ENCODE assay signal across 22 cellular contexts in genomic region chr2:216949685-216950397, GRCh38.
DNase-seq lines count a peak whose midpoint lies in the region; ATAC-seq lines count a peak whose summit lies in the region.
"Had no signal": no experiment of that assay in that cellular context is flagged by ENCODE, and none has a peak within 500 bp of the region (broad histone marks: within the 10 kb centered on the region; RNA-seq: fewer than 3 reads in every experiment).

No MANE protein-coding gene starts in this region.

- H2BK5ac ChIP-seq in mesendoderm (ENCODE audit: low read length): no peak overlapping the region

- no peak overlapping the region for H4K5ac ChIP-seq in mesendoderm (ENCODE audit: low read length)

- H3K9ac ChIP-seq in mesendoderm (ENCODE audit: low read length): no peak overlapping the region

- no peaks in the 10 kb centered on the region for H3K4me1 ChIP-seq in mesendoderm (ENCODE audit: control insufficient read depth, low read depth, low read length)
- H3K4me1 ChIP-seq: gastroesophageal sphincter, HAP-1 had no signal

- no CpG with 5 or more reads among the region's 12 CpGs for WGBS in mesendoderm (ENCODE audit: extremely low coverage, insufficient coverage, low lambda C conversion rate)

- H3K79me1 ChIP-seq in mesendoderm (ENCODE audit: low read length): no peaks in the 10 kb centered on the region

- intact Hi-C loops in sciatic nerve (cut with DNase I): no loop called here

- no peak overlapping the region for H4K8ac ChIP-seq in mesendoderm (ENCODE audit: low read depth, low read length)

- no peak overlapping the region for H3K56ac ChIP-seq in mesendoderm (ENCODE audit: low read length)

- H2AK5ac ChIP-seq in mesendoderm (ENCODE audit: low read length): no peak overlapping the region

- H3K23ac ChIP-seq in mesendoderm (ENCODE audit: low read length): no peak overlapping the region

- DNase-seq in brain pericyte (ENCODE audit: low read depth, low spot score): peak; percentile 41
- no peak for DNase-seq in sciatic nerve (ENCODE audit: low spot score)
- no peak for DNase-seq in ureter (ENCODE audit: low spot score)
- no peak for DNase-seq in mesendoderm
- no peak for DNase-seq in NCI-H1694 treated with DMSO at 0.1 percent for 48 hours (lab: John Stamatoyannopoulos, UW)
- DNase-seq: activated CD4-positive, alpha-beta T cell treated with anti-CD3 and anti-CD28 coated beads, Interleukin-2, amount 50 U/mL, for 1 hour; activated CD8-positive, alpha-beta memory T cell treated with anti-CD3 and anti-CD28 coated beads, Interleukin-2, amount 50 U/mL, for 4 hours; activated effector memory CD4-positive, alpha-beta T cell treated with anti-CD3 and anti-CD28 coated beads, Interleukin-2, amount 50 U/mL, for 16 hours; dorsolateral prefrontal cortex; Karpas-422; kidney glomerular epithelial cell; mesenchymal stem cell; NCI-H1092; NCI-H2029 treated with DMSO at 0.1 percent for 48 hours; NCI-H524 treated with DMSO at 0.1 percent for 48 hours; Right ventricle myocardium superior; T-helper 1 cell had no signal

- no peak overlapping the region for H2BK120ac ChIP-seq in mesendoderm (ENCODE audit: low read depth, low read length)

- no peak overlapping the region for H3K27ac ChIP-seq in mesendoderm (ENCODE audit: low read depth, low read length)
- H3K27ac ChIP-seq: dorsolateral prefrontal cortex, epithelial cell of prostate, gastroesophageal sphincter had no signal

- H2BK15ac ChIP-seq in mesendoderm (replicated peaks; ENCODE audit: low read depth): no peak overlapping the region

- ATAC-seq in GM18907 (IDR thresholded peaks at IDR 0.05; ENCODE audit: unreplicated experiment) (peak; percentile 80), HG03175 (IDR thresholded peaks at IDR 0.05; ENCODE audit: unreplicated experiment) (peak; percentile 55), sciatic nerve (peak; percentile 39)
- ATAC-seq: gastroesophageal sphincter had no signal

- no peak overlapping the region for H3K4me2 ChIP-seq in mesendoderm (ENCODE audit: low read length)

- no peaks in the 10 kb centered on the region for H3K27me3 ChIP-seq in mesendoderm (ENCODE audit: insufficient read depth, low read length, poor library complexity)
- H3K27me3 ChIP-seq: dorsolateral prefrontal cortex, gastroesophageal sphincter had no signal

- no peak overlapping the region for H3K4ac ChIP-seq in mesendoderm (ENCODE audit: low read depth, low read length)

- no peaks in the 10 kb centered on the region for H3K36me3 ChIP-seq in mesendoderm (ENCODE audit: control insufficient read depth, insufficient read depth, low read length)
- H3K36me3 ChIP-seq: gastroesophageal sphincter, HAP-1 had no signal

- no peak overlapping the region for H3K18ac ChIP-seq in mesendoderm (ENCODE audit: low read length)

- no peak overlapping the region for H3K4me3 ChIP-seq in mesendoderm (ENCODE audit: low read length)
- H3K4me3 ChIP-seq: dorsolateral prefrontal cortex, gastroesophageal sphincter, HAP-1 had no signal

- no peaks in the 10 kb centered on the region for H3K79me2 ChIP-seq in mesendoderm (ENCODE audit: control insufficient read depth, insufficient read depth, low read length)
